ENCODE assay signal across 16 cellular contexts in genomic region chr11:66870616-66871520, GRCh38. TPM values are rescaled to one million over a fixed set of nuclear protein-coding genes. Genes with fewer than 3 reads are reported as not detected.
DNase-seq lines count a peak whose midpoint lies in the region; ATAC-seq and TF ChIP-seq lines count a peak whose summit lies in the region.
"Had no signal": no experiment of that assay in that cellular context is flagged by ENCODE, and none has a peak within 500 bp of the region (broad histone marks: within the 10 kb centered on the region; RNA-seq: fewer than 3 reads in every experiment).

No MANE protein-coding gene starts in this region.

- H3K4me3 ChIP-seq in HEK293 (ENCODE audit: low read depth, low read length) (no peak overlapping the region), RWPE2 (ENCODE audit: severe bottlenecking) (no peak overlapping the region)
- H3K4me3 ChIP-seq: BLaER1, GM23338, K562 had no signal

- TF ChIP-seq CTCF in HEK293 (tag by site-specific recombination; IDR thresholded peaks at IDR 0.05) (no peak), RWPE2 (IDR thresholded peaks at IDR 0.05; ENCODE audit: poor library complexity, severe bottlenecking) (no peak)

- no peak overlapping the region for H3K27ac ChIP-seq in HEK293 (ENCODE audit: extremely low read depth, low read depth, low read length)
- no peak overlapping the region for H3K27ac ChIP-seq in RWPE2 (ENCODE audit: poor library complexity, severe bottlenecking)
- H3K27ac ChIP-seq: BLaER1 had no signal

- H3K36me3 ChIP-seq in HEK293 (ENCODE audit: control insufficient read depth in 2 of 2, insufficient read depth in 1 of 2, low read length in 2 of 2) (peaks cover 0 to 26% of the 10 kb centered on the region in 2 experiments; a peak in 1 of 3 replicates), RWPE2 (ENCODE audit: low read depth) (peaks cover 4% of the 10 kb centered on the region; the same call in 1 of the 2 replicates)

- no peak for ATAC-seq in RWPE2 (ENCODE audit: low read depth)
- no peak for ATAC-seq in left lobe of liver
- no peak for ATAC-seq in HG02571 (IDR thresholded peaks at IDR 0.05; ENCODE audit: unreplicated experiment)
- no peak for ATAC-seq in HG03135 (IDR thresholded peaks at IDR 0.05; ENCODE audit: unreplicated experiment)
- ATAC-seq: GM23338, K562 had no signal

- H3K4me1 ChIP-seq in HEK293 (ENCODE audit: control insufficient read depth, insufficient read depth, low read length): no peaks in the 10 kb centered on the region
- no peaks in the 10 kb centered on the region for H3K4me1 ChIP-seq in RWPE2 (ENCODE audit: insufficient read depth, poor library complexity, severe bottlenecking)

- POLR2A ChIA-PET in HEK293 (lab: Yijun Ruan, JAX): no interaction called here

- DNase-seq in RWPE2 (ENCODE audit: low spot score): peak; percentile 65
- peak; percentile 45 for DNase-seq in left lobe of liver (ENCODE audit: low spot score)
- DNase-seq in HPDE6-E6E7 (ENCODE audit: extremely low spot score): no peak
- DNase-seq: CD4-positive, alpha-beta memory T cell; DMS153; DMS79; GDM1; HCEC 1CT; HFFc6; IMR-90 had no signal

- CTCF ChIA-PET in HEK293 (lab: Yijun Ruan, JAX): interaction anchor here (1.0 kb wide), 1 partner anchor 105 kb away, joined by 3 read pairs; no protein-coding TSS in a partner anchor

- no peaks in the 10 kb centered on the region for H3K9me3 ChIP-seq in HEK293 (ENCODE audit: control insufficient read depth, insufficient read depth, low read depth, low read length)
- H3K9me3 ChIP-seq in RWPE2 (ENCODE audit: severe bottlenecking): no peaks in the 10 kb centered on the region
- H3K9me3 ChIP-seq: BLaER1 had no signal

- no peaks in the 10 kb centered on the region for H3K27me3 ChIP-seq in RWPE2 (ENCODE audit: insufficient read depth, poor library complexity, severe bottlenecking)

TF ChIP-seq in HEK293, 187 proteins besides CTCF, POLR2A, EP300 and RAD21:
- TF ChIP-seq BCL11A (tag by site-specific recombination; IDR thresholded peaks at IDR 0.05; ENCODE audit: low read depth) (no peak), KLF1 (tag by site-specific recombination; IDR thresholded peaks at IDR 0.05) (peak; percentile 25; the same call in 1 of the 2 replicates), GLIS2 (tag by site-specific recombination; IDR thresholded peaks at IDR 0.05) (no peak), ZIC2 (tag by site-specific recombination; IDR thresholded peaks at IDR 0.05) (no peak), ZNF830 (tag by site-specific recombination; IDR thresholded peaks at IDR 0.05; ENCODE audit: low read depth) (no peak), ZNF558 (tag by site-specific recombination; IDR thresholded peaks at IDR 0.05) (no peak), ZNF394 (tag by site-specific recombination; IDR thresholded peaks at IDR 0.05; ENCODE audit: borderline replicate concordance) (no peak), ZNF426 (tag by site-specific recombination; IDR thresholded peaks at IDR 0.05) (no peak), GFI1B (tag by site-specific recombination; IDR thresholded peaks at IDR 0.05) (no peak), EGR2 (tag by site-specific recombination; IDR thresholded peaks at IDR 0.05; ENCODE audit: low read depth) (peak; percentile 55), ZFHX2 (tag by site-specific recombination; conservative IDR thresholded peaks at IDR 0.05) (peak; percentile 56), ZNF658 (tag by site-specific recombination; IDR thresholded peaks at IDR 0.05) (no peak), ZNF777 (tag by site-specific recombination; IDR thresholded peaks at IDR 0.05; ENCODE audit: borderline replicate concordance) (no peak), ZNF600 (tag by site-specific recombination; IDR thresholded peaks at IDR 0.05) (no peak)
- TF ChIP-seq, protein P1, sequence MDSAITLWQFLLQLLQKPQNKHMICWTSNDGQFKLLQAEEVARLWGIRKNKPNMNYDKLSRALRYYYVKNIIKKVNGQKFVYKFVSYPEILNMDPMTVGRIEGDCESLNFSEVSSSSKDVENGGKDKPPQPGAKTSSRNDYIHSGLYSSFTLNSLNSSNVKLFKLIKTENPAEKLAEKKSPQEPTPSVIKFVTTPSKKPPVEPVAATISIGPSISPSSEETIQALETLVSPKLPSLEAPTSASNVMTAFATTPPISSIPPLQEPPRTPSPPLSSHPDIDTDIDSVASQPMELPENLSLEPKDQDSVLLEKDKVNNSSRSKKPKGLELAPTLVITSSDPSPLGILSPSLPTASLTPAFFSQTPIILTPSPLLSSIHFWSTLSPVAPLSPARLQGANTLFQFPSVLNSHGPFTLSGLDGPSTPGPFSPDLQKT (IDR thresholded peaks at IDR 0.05; ENCODE audit: borderline replicate concordance, low read depth, low read length): no peak

RNA-seq across cellular contexts. Expression of gene LRFN4, which starts 14.0 kb away (rescaled TPM):
- 1.1 TPM for total RNA-seq in left lobe of liver

RNA-seq across cellular contexts. Expression of gene RCE1, which starts 27.6 kb away (rescaled TPM):
- total RNA-seq in left lobe of liver: 3.2 TPM
